In the genomic region with DNA sequence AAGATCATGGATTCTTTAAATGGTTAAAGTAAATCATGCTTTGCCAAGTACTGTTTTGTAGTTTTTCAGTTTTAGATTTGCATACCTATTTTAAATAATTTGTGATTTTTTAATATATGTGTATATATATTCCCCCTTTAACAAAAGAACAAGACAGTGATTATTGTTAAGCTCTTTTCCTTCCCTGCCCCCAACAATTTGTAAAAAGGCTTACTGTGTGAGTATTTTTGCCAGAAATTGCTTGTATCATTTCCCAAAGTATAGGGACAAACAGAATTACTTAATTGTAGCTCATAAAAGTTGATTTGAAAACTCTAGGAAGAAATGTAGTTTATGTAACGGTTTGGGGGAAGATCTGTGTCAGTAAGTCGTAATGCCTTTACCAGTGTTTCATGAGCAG, we compare ENCODE assay signal across 20 cellular contexts. TPM values are rescaled to one million over a fixed set of nuclear protein-coding genes. Genes with fewer than 3 reads are reported as not detected.
A peak's percentile ranks its signal among the peaks of the same experiment; 100 is the strongest.
DNase-seq lines count a peak whose midpoint lies in the region; ATAC-seq, FAIRE-seq and TF ChIP-seq lines count a peak whose summit lies in the region.
"Had no signal": no experiment of that assay in that cellular context is flagged by ENCODE, and none has a peak within 500 bp of the region (broad histone marks: within the 10 kb centered on the region; RNA-seq: fewer than 3 reads in every experiment).

No MANE protein-coding gene starts in this region.

- TF ChIP-seq CTCF in HFFc6 (IDR thresholded peaks at IDR 0.05) (no peak), astrocyte (IDR thresholded peaks at IDR 0.05; ENCODE audit: insufficient read depth, low read depth, low read length) (no peak), WERI-Rb-1 (IDR thresholded peaks at IDR 0.05; ENCODE audit: low read depth, low read length) (no peak)

- H3K4me1 Mint-ChIP-seq in HFFc6 (ENCODE audit: low read depth): peaks cover 50% of the 10 kb centered on the region
- peaks cover 13% of the 10 kb centered on the region for H3K4me1 Mint-ChIP-seq in astrocyte (ENCODE audit: low read depth, unreplicated experiment)
- H3K4me1 Mint-ChIP-seq: H9, WTC11 had no signal

- in situ Hi-C loops in HAP-1 (cut with MboI; ENCODE audit: low sequenced_read_pairs): loop anchor here (25.0 kb wide), 1 partner anchor 641 kb away; a partner anchor contains a TSS

- H3K27me3 Mint-ChIP-seq in HFFc6 (ENCODE audit: insufficient read depth) (no peaks in the 10 kb centered on the region), astrocyte (ENCODE audit: low read depth, unreplicated experiment) (no peaks in the 10 kb centered on the region)
- H3K27me3 Mint-ChIP-seq: activated CD4-positive, alpha-beta memory T cell treated with anti-CD3 and anti-CD28 coated beads for 36 hours; CD4-positive, alpha-beta memory T cell; IgD-negative memory B cell had no signal

- H3K9ac ChIP-seq in astrocyte (ENCODE audit: low read length): no peak overlapping the region
- H3K9ac ChIP-seq in muscle layer of colon (ENCODE audit: low read length): no peak overlapping the region
- H3K9ac ChIP-seq: SK-N-SH had no signal

- no peak for FAIRE-seq in astrocyte (lab: Jason Lieb, UNC)

- H3K4me1 ChIP-seq in astrocyte (ENCODE audit: insufficient read depth, low read length) (no peaks in the 10 kb centered on the region), muscle layer of colon (ENCODE audit: insufficient read depth, low read length) (peaks cover 40% of the 10 kb centered on the region), HAP-1 (no peaks in the 10 kb centered on the region)

- H3K9me3 Mint-ChIP-seq in HFFc6: no peaks in the 10 kb centered on the region
- no peaks in the 10 kb centered on the region for H3K9me3 Mint-ChIP-seq in astrocyte (ENCODE audit: unreplicated experiment)
- H3K9me3 Mint-ChIP-seq: activated CD4-positive, alpha-beta memory T cell treated with anti-CD3 and anti-CD28 coated beads for 36 hours; CD4-positive, alpha-beta memory T cell; H9; IgD-negative memory B cell; WTC11 had no signal

- peaks cover 21% of the 10 kb centered on the region for H3K36me3 ChIP-seq in astrocyte (ENCODE audit: insufficient read depth, low read length)
- H3K36me3 ChIP-seq in muscle layer of colon (ENCODE audit: insufficient read depth, low read length): peaks cover 7% of the 10 kb centered on the region
- peaks cover 10% of the 10 kb centered on the region for H3K36me3 ChIP-seq in WERI-Rb-1
- H3K36me3 ChIP-seq in HAP-1 (replicated peaks): peaks cover 9% of the 10 kb centered on the region

- peaks cover 37% of the 10 kb centered on the region for H3K36me3 Mint-ChIP-seq in HFFc6 (ENCODE audit: low read depth)
- H3K36me3 Mint-ChIP-seq in astrocyte (ENCODE audit: low read depth, unreplicated experiment): peaks cover 11% of the 10 kb centered on the region
- H3K36me3 Mint-ChIP-seq: WTC11 had no signal

- peaks cover 45% of the 10 kb centered on the region for H3K79me2 ChIP-seq in astrocyte (ENCODE audit: insufficient read depth, low read length)

- no peak overlapping the region for H3K4me3 ChIP-seq in astrocyte (ENCODE audit: insufficient read depth, low read depth, low read length)
- H3K4me3 ChIP-seq in muscle layer of colon (ENCODE audit: low read depth in 1 of 2, low read length in 2 of 2): no peak overlapping the region
- H3K4me3 ChIP-seq in WERI-Rb-1 (ENCODE audit: low read depth, low read length): no peak overlapping the region
- H3K4me3 ChIP-seq in HAP-1: no peak overlapping the region
- H3K4me3 ChIP-seq: heart right ventricle, right atrium auricular region had no signal

- no peak overlapping the region for H2AFZ ChIP-seq in astrocyte (ENCODE audit: low read depth, low read length)

- H3K27me3 ChIP-seq in astrocyte (ENCODE audit: insufficient read depth, low read length) (no peaks in the 10 kb centered on the region), muscle layer of colon (ENCODE audit: control insufficient read depth in 1 of 2, insufficient read depth in 2 of 2, low read length in 2 of 2) (no peaks in the 10 kb centered on the region), WERI-Rb-1 (ENCODE audit: insufficient read depth, low read depth, severe bottlenecking) (no peaks in the 10 kb centered on the region), HAP-1 (ENCODE audit: low read depth) (no peaks in the 10 kb centered on the region)
- H3K27me3 ChIP-seq: heart right ventricle, right atrium auricular region, stomach had no signal

- H3K27ac ChIP-seq in astrocyte (ENCODE audit: low read depth, low read length) (no peak overlapping the region), muscle layer of colon (ENCODE audit: low read depth, low read length) (peak overlapping the region; percentile 1), substantia nigra (ENCODE audit: low read depth, low read length, poor library complexity, severe bottlenecking) (peak overlapping the region; percentile 77), WERI-Rb-1 (no peak overlapping the region)
- H3K27ac ChIP-seq: right atrium auricular region had no signal

- H3K27ac Mint-ChIP-seq in HFFc6 (peak overlapping the region; percentile 33; the same call in 1 of the 2 replicates), astrocyte (ENCODE audit: unreplicated experiment) (no peak overlapping the region)
- H3K27ac Mint-ChIP-seq: activated CD4-positive, alpha-beta memory T cell treated with anti-CD3 and anti-CD28 coated beads for 36 hours; H9; WTC11 had no signal

- H3K9me3 ChIP-seq in astrocyte (ENCODE audit: insufficient read depth, low read depth, low read length) (no peaks in the 10 kb centered on the region), muscle layer of colon (ENCODE audit: low read length) (no peaks in the 10 kb centered on the region), WERI-Rb-1 (ENCODE audit: severe bottlenecking) (no peaks in the 10 kb centered on the region), HAP-1 (no peaks in the 10 kb centered on the region)
- H3K9me3 ChIP-seq: right atrium auricular region, stomach had no signal

- no peak overlapping the region for H3K4me3 Mint-ChIP-seq in HFFc6
- H3K4me3 Mint-ChIP-seq in astrocyte (ENCODE audit: unreplicated experiment): peak overlapping the region; percentile 11
- H3K4me3 Mint-ChIP-seq: activated CD4-positive, alpha-beta memory T cell treated with anti-CD3 and anti-CD28 coated beads for 36 hours; H9; IgD-negative memory B cell; WTC11 had no signal

- DNase-seq in HFFc6 (no peak), astrocyte (ENCODE audit: low read depth) (no peak), substantia nigra (lab: John Stamatoyannopoulos, UW) (no peak), DMS53 treated with DMSO at 0.1 percent for 48 hours (lab: John Stamatoyannopoulos, UW; ENCODE audit: unreplicated experiment) (no peak), WERI-Rb-1 (no peak), HAP-1 (ENCODE audit: low spot score in 2 of 2) (no peak)
- DNase-seq: activated CD4-positive, alpha-beta memory T cell treated with anti-CD3 and anti-CD28 coated beads for 36 hours; activated gamma-delta T cell; CD4-positive, alpha-beta memory T cell; DMS 273 treated with DMSO at 0.1 percent for 48 hours; H9; heart right ventricle; SK-N-SH; stimulated activated CD4-positive, alpha-beta T cell treated with anti-CD3 and anti-CD28 coated beads, Interleukin-12 subunit alpha, Interleukin-12 subunit beta, amount 100 ng/mL, for 4 hours; stomach had no signal

- ATAC-seq in activated CD4-positive, CD25-positive, alpha-beta regulatory T cell treated with anti-CD3 and anti-CD28 coated beads, Interleukin-2, amount 50 U/mL, for 24 hours: no peak
- ATAC-seq: WTC11 had no signal

- peaks cover 29% of the 10 kb centered on the region for H4K20me1 ChIP-seq in astrocyte (ENCODE audit: insufficient read depth, low read length)

- H3K4me2 ChIP-seq in astrocyte (ENCODE audit: low read length): no peak overlapping the region

RNA-seq across cellular contexts. Expression of a gene that starts 19.0 kb away (rescaled TPM):
- 10 to 100 TPM; 18.9 to 27.8 (median 22.8) TPM for total RNA-seq in HFFc6 (2021; fragmentation: NEBNext Ultra II Directional; extraction: Animal tissue kit (Norgen Biotek cat#: 25700))
- total RNA-seq in astrocyte: 46.8 and 47.3 TPM in 2 replicates

Comparison
In these comparisons a context has a peak if more than half of its experiments do, and no peak if none do; other contexts are left out.
1. H3K27ac ChIP-seq: peak in muscle layer of colon (single experiment) and substantia nigra (single experiment); none in astrocyte (single experiment) and WERI-Rb-1 (single experiment).